ENCODE assay signal across 9 cellular contexts in genomic region chr5:53041071-53041692, GRCh38. TPM values are rescaled to one million over a fixed set of nuclear protein-coding genes. Genes with fewer than 3 reads are reported as not detected.
DNase-seq lines count a peak whose midpoint lies in the region; ATAC-seq lines count a peak whose summit lies in the region.
"Had no signal": no experiment of that assay in that cellular context is flagged by ENCODE, and none has a peak within 500 bp of the region (broad histone marks: within the 10 kb centered on the region; RNA-seq: fewer than 3 reads in every experiment).

No MANE protein-coding gene starts in this region.

- no peak overlapping the region for H3K4me3 Mint-ChIP-seq in activated naive CD4-positive, alpha-beta T cell treated with anti-CD3 and anti-CD28 coated beads for 36 hours
- H3K4me3 Mint-ChIP-seq in activated T-helper 17 cell treated with anti-CD3 and anti-CD28 coated beads, Interleukin-2, amount 50 U/mL, for 72 hours = peak overlapping the region; percentile 60
- peak overlapping the region; percentile 53 to 56 for H3K4me3 Mint-ChIP-seq in stimulated activated naive CD8-positive, alpha-beta T cell treated with anti-CD3 and anti-CD28 coated beads, Interleukin-15, amount 100 ng/mL, for 72 hours

- H3K36me3 Mint-ChIP-seq in activated naive CD4-positive, alpha-beta T cell treated with anti-CD3 and anti-CD28 coated beads for 36 hours (ENCODE audit: low read depth) = no peaks in the 10 kb centered on the region
- H3K36me3 Mint-ChIP-seq in activated T-helper 17 cell treated with anti-CD3 and anti-CD28 coated beads, Interleukin-2, amount 50 U/mL, for 72 hours (ENCODE audit: low read depth) = no peaks in the 10 kb centered on the region

- peaks cover 35% of the 10 kb centered on the region for H3K4me1 Mint-ChIP-seq in activated naive CD4-positive, alpha-beta T cell treated with anti-CD3 and anti-CD28 coated beads for 36 hours (ENCODE audit: low read depth)
- H3K4me1 Mint-ChIP-seq in activated T-helper 17 cell treated with anti-CD3 and anti-CD28 coated beads, Interleukin-2, amount 50 U/mL, for 72 hours = peaks cover 13% of the 10 kb centered on the region
- H3K4me1 Mint-ChIP-seq in stimulated activated naive CD8-positive, alpha-beta T cell treated with anti-CD3 and anti-CD28 coated beads, Interleukin-15, amount 100 ng/mL, for 72 hours = peaks cover 68% of the 10 kb centered on the region

- no peak overlapping the region for H3K27ac Mint-ChIP-seq in activated naive CD4-positive, alpha-beta T cell treated with anti-CD3 and anti-CD28 coated beads for 36 hours
- peak overlapping the region; percentile 84 for H3K27ac Mint-ChIP-seq in activated T-helper 17 cell treated with anti-CD3 and anti-CD28 coated beads, Interleukin-2, amount 50 U/mL, for 72 hours
- H3K27ac Mint-ChIP-seq in stimulated activated naive CD8-positive, alpha-beta T cell treated with anti-CD3 and anti-CD28 coated beads, Interleukin-15, amount 100 ng/mL, for 72 hours = no peak overlapping the region

- no peaks in the 10 kb centered on the region for H3K9me3 Mint-ChIP-seq in activated naive CD4-positive, alpha-beta T cell treated with anti-CD3 and anti-CD28 coated beads for 36 hours
- no peaks in the 10 kb centered on the region for H3K9me3 Mint-ChIP-seq in activated T-helper 17 cell treated with anti-CD3 and anti-CD28 coated beads, Interleukin-2, amount 50 U/mL, for 72 hours
- H3K9me3 Mint-ChIP-seq in stimulated activated naive CD8-positive, alpha-beta T cell treated with anti-CD3 and anti-CD28 coated beads, Interleukin-15, amount 100 ng/mL, for 72 hours = no peaks in the 10 kb centered on the region

- intact Hi-C loops in activated naive CD4-positive, alpha-beta T cell treated with anti-CD3 and anti-CD28 coated beads for 36 hours (cut with micrococcal nuclease) = loop anchor here (1.0 to 2.0 kb wide), 7 partner anchors 10 to 92 kb away; partner anchors contain the start of genes ITGA2 and MOCS2

- H3K27me3 Mint-ChIP-seq in activated naive CD4-positive, alpha-beta T cell treated with anti-CD3 and anti-CD28 coated beads for 36 hours (ENCODE audit: low read depth) = peaks cover 6% of the 10 kb centered on the region
- H3K27me3 Mint-ChIP-seq in activated T-helper 17 cell treated with anti-CD3 and anti-CD28 coated beads, Interleukin-2, amount 50 U/mL, for 72 hours = no peaks in the 10 kb centered on the region
- peaks cover 7% of the 10 kb centered on the region for H3K27me3 Mint-ChIP-seq in stimulated activated naive CD8-positive, alpha-beta T cell treated with anti-CD3 and anti-CD28 coated beads, Interleukin-15, amount 100 ng/mL, for 72 hours

- peak; percentile 22 for DNase-seq in activated naive CD4-positive, alpha-beta T cell treated with anti-CD3 and anti-CD28 coated beads for 36 hours
- DNase-seq in activated naive CD4-positive, alpha-beta T cell (lab: John Stamatoyannopoulos, UW) = no peak
- peak; percentile 20 to 28 for DNase-seq in stimulated activated naive CD8-positive, alpha-beta T cell treated with anti-CD3 and anti-CD28 coated beads, Interleukin-15, amount 100 ng/mL, for 72 hours
- DNase-seq in NCI-H345 (lab: John Stamatoyannopoulos, UW) (no peak), NCI-H1105 treated with DMSO at 0.1 percent for 48 hours (lab: John Stamatoyannopoulos, UW) (no peak), NCI-H526 (lab: John Stamatoyannopoulos, UW) (no peak)
- DNase-seq: NCI-H446 had no signal

- CTCF ChIA-PET in activated naive CD4-positive, alpha-beta T cell treated with anti-CD3 and anti-CD28 coated beads for 36 hours (lab: Charles Lee) = interaction anchor here (0.6 to 2.1 kb wide), 7 partner anchors 9 to 93 kb away, joined by 3 to 6 read pairs (median 3); no protein-coding TSS in a partner anchor

- peak; percentile 98 for ATAC-seq in HG03025 (IDR thresholded peaks at IDR 0.05; ENCODE audit: low FRiP score, unreplicated experiment)
- ATAC-seq in activated T-helper 17 cell treated with anti-CD3 and anti-CD28 coated beads, Interleukin-2, amount 50 U/mL, for 72 hours (replicated peaks) = peak; percentile 90
- peak; percentile 96 for ATAC-seq in stimulated activated naive CD8-positive, alpha-beta T cell treated with anti-CD3 and anti-CD28 coated beads, Interleukin-15, amount 100 ng/mL, for 72 hours

RNA-seq across cellular contexts. Expression of gene ITGA2, which starts 52.0 kb away (rescaled TPM):
- 1 to 10 TPM; 2.0 to 2.1 TPM for total RNA-seq in activated naive CD4-positive, alpha-beta T cell treated with anti-CD3 and anti-CD28 coated beads for 36 hours
- 1 to 10 TPM; 2.3 to 8.6 TPM for total RNA-seq in activated T-helper 17 cell treated with anti-CD3 and anti-CD28 coated beads, Interleukin-2, amount 50 U/mL, for 72 hours

Comparison
In these comparisons a context has a peak if more than half of its experiments do, and no peak if none do; other contexts are left out.
1. DNase-seq: peak in activated naive CD4-positive, alpha-beta T cell treated with anti-CD3 and anti-CD28 coated beads for 36 hours (single experiment) and stimulated activated naive CD8-positive, alpha-beta T cell treated with anti-CD3 and anti-CD28 coated beads, Interleukin-15, amount 100 ng/mL, for 72 hours (2 of 2); none in activated naive CD4-positive, alpha-beta T cell (0 of 4), NCI-H345 (single experiment), NCI-H1105 treated with DMSO at 0.1 percent for 48 hours (single experiment) and NCI-H526 (0 of 2).
2. Peak in every context shown above with its lines, with median percentiles within 50 percentile points of each other: ATAC-seq.